ENCODE assay signal across 36 cellular contexts in genomic region chr6:76262240-76262639, GRCh38.
"Had no signal": no experiment of that assay in that cellular context is flagged by ENCODE, and none has a peak within 500 bp of the region (broad histone marks: within the 10 kb centered on the region; RNA-seq: fewer than 3 reads in every experiment).

No MANE protein-coding gene starts in this region.

- H3K4me3 Mint-ChIP-seq: activated B cell treated with CpG ODN at 0.5 μM for 24 hours; activated CD4-positive, alpha-beta memory T cell treated with anti-CD3 and anti-CD28 coated beads for 36 hours; activated CD4-positive, alpha-beta T cell treated with anti-CD3 and anti-CD28 coated beads, Interleukin-2, amount 10 ng/mL, durations not matched to agents 24 days and 14 days; activated CD8-positive, alpha-beta T cell treated with anti-CD3 and anti-CD28 coated beads for 36 hours; activated naive CD4-positive, alpha-beta T cell treated with anti-CD3 and anti-CD28 coated beads, Interleukin-2, amount 10 ng/mL, durations not matched to agents 7 days and 5 days; activated naive CD4-positive, alpha-beta T cell treated with anti-CD3 and anti-CD28 coated beads, Interleukin-2, amount 50 U/mL, for 24 hours; activated naive CD8-positive, alpha-beta T cell; activated naive CD8-positive, alpha-beta T cell treated with anti-CD3 and anti-CD28 coated beads, Interleukin-2, amount 10 ng/mL, durations not matched to agents 7 days and 5 days; activated naive CD8-positive, alpha-beta T cell treated with anti-CD3 and anti-CD28 coated beads, Interleukin-2, amount 50 U/mL, for 24 hours; activated T-cell treated with anti-CD3 and anti-CD28 coated beads, Interleukin-2, amount 50 U/mL, for 4 hours; activated T-cell treated with anti-CD3 and anti-CD28 coated beads, Interleukin-2, amount 50 U/mL, for 72 hours; activated T-helper 1 cell treated with anti-CD3 and anti-CD28 coated beads, Interleukin-12 subunit alpha, Interleukin-12 subunit beta, Interleukin-2, Interleukin-4 antibody, amounts not matched to agents 30 ng/mL and 10 ng/mL and 1 ng/mL, durations not matched to agents 14 hours and 24 hours and 36 hours; brain; central memory CD8-positive, alpha-beta T cell; T-helper 1 cell treated with Interleukin-12 subunit alpha and Interleukin-12 subunit beta and Interleukin-4 antibody, amounts not matched to agents 30 μg/mL and 1 μg/mL, for 36 hours; T-helper 2 cell treated with Interferon-gamma antibody and Interleukin-4, amounts not matched to agents 5 μg/mL and 100 μg/mL, for 36 hours had no signal

- H3K27me3 ChIP-seq: ascending aorta, cardiac muscle cell had no signal

- H3K36me3 Mint-ChIP-seq: activated CD4-positive, alpha-beta memory T cell treated with anti-CD3 and anti-CD28 coated beads for 36 hours; activated naive CD4-positive, alpha-beta T cell treated with anti-CD3 and anti-CD28 coated beads, Interleukin-2, amount 10 ng/mL, durations not matched to agents 7 days and 5 days; activated naive CD4-positive, alpha-beta T cell treated with anti-CD3 and anti-CD28 coated beads, Interleukin-2, amount 50 U/mL, for 24 hours; activated naive CD8-positive, alpha-beta T cell; activated naive CD8-positive, alpha-beta T cell treated with anti-CD3 and anti-CD28 coated beads, Interleukin-2, amount 10 ng/mL, durations not matched to agents 7 days and 5 days; brain had no signal

- H3K27ac ChIP-seq: ascending aorta, cardiac muscle cell, VCaP had no signal

- H3K27ac Mint-ChIP-seq: activated B cell treated with CpG ODN at 0.5 μM for 24 hours; activated CD4-positive, alpha-beta memory T cell treated with anti-CD3 and anti-CD28 coated beads for 36 hours; activated CD4-positive, alpha-beta T cell treated with anti-CD3 and anti-CD28 coated beads, Interleukin-2, amount 10 ng/mL, durations not matched to agents 24 days and 14 days; activated CD8-positive, alpha-beta T cell treated with anti-CD3 and anti-CD28 coated beads for 36 hours; activated naive CD4-positive, alpha-beta T cell treated with anti-CD3 and anti-CD28 coated beads, Interleukin-2, amount 10 ng/mL, durations not matched to agents 7 days and 5 days; activated naive CD4-positive, alpha-beta T cell treated with anti-CD3 and anti-CD28 coated beads, Interleukin-2, amount 50 U/mL, for 24 hours; activated naive CD8-positive, alpha-beta T cell; activated naive CD8-positive, alpha-beta T cell treated with anti-CD3 and anti-CD28 coated beads, Interleukin-2, amount 10 ng/mL, durations not matched to agents 7 days and 5 days; activated naive CD8-positive, alpha-beta T cell treated with anti-CD3 and anti-CD28 coated beads, Interleukin-2, amount 50 U/mL, for 24 hours; activated T-cell treated with anti-CD3 and anti-CD28 coated beads, Interleukin-2, amount 50 U/mL, for 72 hours; activated T-helper 1 cell treated with anti-CD3 and anti-CD28 coated beads, Interleukin-12 subunit alpha, Interleukin-12 subunit beta, Interleukin-2, Interleukin-4 antibody, amounts not matched to agents 30 ng/mL and 10 ng/mL and 1 ng/mL, durations not matched to agents 14 hours and 24 hours and 36 hours; activated T-helper 2 cell treated with anti-CD3 and anti-CD28 coated beads, Interferon-gamma antibody, Interleukin-2, Interleukin-4, amounts not matched to agents 10 μg/mL and 5 μg/mL and 100 μg/mL, durations not matched to agents 14 hours and 24 hours and 36 hours; brain; T-helper 1 cell treated with Interleukin-12 subunit alpha and Interleukin-12 subunit beta and Interleukin-4 antibody, amounts not matched to agents 30 μg/mL and 1 μg/mL, for 36 hours; T-helper 2 cell treated with Interferon-gamma antibody and Interleukin-4, amounts not matched to agents 5 μg/mL and 100 μg/mL, for 36 hours had no signal

- H3K36me3 ChIP-seq: ascending aorta, cardiac muscle cell had no signal

- H3K27me3 Mint-ChIP-seq: activated B cell treated with CpG ODN at 0.5 μM for 24 hours; activated CD4-positive, alpha-beta memory T cell treated with anti-CD3 and anti-CD28 coated beads for 36 hours; activated CD4-positive, alpha-beta T cell treated with anti-CD3 and anti-CD28 coated beads, Interleukin-2, amount 10 ng/mL, durations not matched to agents 24 days and 14 days; activated CD8-positive, alpha-beta T cell treated with anti-CD3 and anti-CD28 coated beads for 36 hours; activated naive CD4-positive, alpha-beta T cell treated with anti-CD3 and anti-CD28 coated beads, Interleukin-2, amount 10 ng/mL, durations not matched to agents 7 days and 5 days; activated naive CD4-positive, alpha-beta T cell treated with anti-CD3 and anti-CD28 coated beads, Interleukin-2, amount 50 U/mL, for 24 hours; activated naive CD8-positive, alpha-beta T cell; activated naive CD8-positive, alpha-beta T cell treated with anti-CD3 and anti-CD28 coated beads, Interleukin-2, amount 10 ng/mL, durations not matched to agents 7 days and 5 days; activated naive CD8-positive, alpha-beta T cell treated with anti-CD3 and anti-CD28 coated beads, Interleukin-2, amount 50 U/mL, for 24 hours; brain; central memory CD8-positive, alpha-beta T cell had no signal

- H3K9me3 ChIP-seq: ascending aorta had no signal

- H3K4me1 Mint-ChIP-seq: activated B cell treated with CpG ODN at 0.5 μM for 24 hours; activated CD4-positive, alpha-beta T cell treated with anti-CD3 and anti-CD28 coated beads, Interleukin-2, amount 10 ng/mL, durations not matched to agents 24 days and 14 days; activated naive CD4-positive, alpha-beta T cell treated with anti-CD3 and anti-CD28 coated beads, Interleukin-2, amount 10 ng/mL, durations not matched to agents 7 days and 5 days; activated naive CD4-positive, alpha-beta T cell treated with anti-CD3 and anti-CD28 coated beads, Interleukin-2, amount 50 U/mL, for 24 hours; activated naive CD8-positive, alpha-beta T cell treated with anti-CD3 and anti-CD28 coated beads, Interleukin-2, amount 10 ng/mL, durations not matched to agents 7 days and 5 days; activated naive CD8-positive, alpha-beta T cell treated with anti-CD3 and anti-CD28 coated beads, Interleukin-2, amount 50 U/mL, for 24 hours; brain; central memory CD8-positive, alpha-beta T cell had no signal

- H3K4me3 ChIP-seq: ascending aorta, cardiac muscle cell had no signal

- DNase-seq: activated B cell treated with CpG ODN at 0.5 μM for 24 hours; activated CD4-positive, alpha-beta memory T cell treated with anti-CD3 and anti-CD28 coated beads for 36 hours; activated CD4-positive, alpha-beta T cell treated with anti-CD3 and anti-CD28 coated beads for 4 hours; activated CD4-positive, alpha-beta T cell treated with anti-CD3 and anti-CD28 coated beads, Interleukin-2, amount 10 ng/mL, durations not matched to agents 24 days and 14 days; activated CD4-positive, alpha-beta T cell treated with anti-CD3 and anti-CD28 coated beads, Interleukin-2, amount 50 U/mL, for 1 hour; activated CD4-positive, alpha-beta T cell treated with anti-CD3 and anti-CD28 coated beads, Interleukin-2, amount 50 U/mL, for 4 hours; activated CD4-positive, CD25-positive, alpha-beta regulatory T cell treated with anti-CD3 and anti-CD28 coated beads, Interleukin-2, amount 50 U/mL, for 72 hours; activated CD8-positive, alpha-beta memory T cell treated with anti-CD3 and anti-CD28 coated beads, Interleukin-2, amount 50 U/mL, for 4 hours; activated CD8-positive, alpha-beta T cell treated with anti-CD3 and anti-CD28 coated beads for 36 hours; activated effector memory CD4-positive, alpha-beta T cell treated with Interleukin-2 at 50 U/mL for 16 hours; activated gamma-delta T cell; activated naive CD4-positive, alpha-beta T cell treated with anti-CD3 and anti-CD28 coated beads, Interleukin-2, amount 10 ng/mL, durations not matched to agents 7 days and 5 days; activated naive CD4-positive, alpha-beta T cell treated with Interleukin-2 at 50 U/mL for 16 hours; activated naive CD8-positive, alpha-beta T cell treated with anti-CD3 and anti-CD28 coated beads, Interleukin-2, amount 10 ng/mL, durations not matched to agents 7 days and 5 days; activated naive CD8-positive, alpha-beta T cell treated with anti-CD3 and anti-CD28 coated beads, Interleukin-2, amount 50 U/mL, for 24 hours; activated T-cell treated with anti-CD3 and anti-CD28 coated beads for 4 hours; activated T-cell treated with anti-CD3 and anti-CD28 coated beads, Interleukin-2, amount 50 U/mL, for 1 hour; activated T-cell treated with anti-CD3 and anti-CD28 coated beads, Interleukin-2, amount 50 U/mL, for 4 hours; activated T-cell treated with anti-CD3 and anti-CD28 coated beads, Interleukin-2, amount 50 U/mL, for 72 hours; amygdala; anterior cingulate cortex; caudate nucleus; cerebellar nuclear complex; T-helper 2 cell; T-helper 9 cell had no signal

- H3K4me1 ChIP-seq: ascending aorta had no signal
